25 cellular contexts compared by ENCODE assay signal in genomic region chr5:130714200-130714599, GRCh38.
DNase-seq lines count a peak whose midpoint lies in the region; ATAC-seq, FAIRE-seq and TF ChIP-seq lines count a peak whose summit lies in the region.
"Had no signal": no experiment of that assay in that cellular context is flagged by ENCODE, and none has a peak within 500 bp of the region (broad histone marks: within the 10 kb centered on the region; RNA-seq: fewer than 3 reads in every experiment).

No MANE protein-coding gene starts in this region.

- ATAC-seq in HepG2: no peak
- no peak for ATAC-seq in right lobe of liver
- ATAC-seq: A549; CD8-positive, alpha-beta T cell had no signal

- no peaks in the 10 kb centered on the region for H3K27me3 Mint-ChIP-seq in endothelial cell (ENCODE audit: unreplicated experiment)
- no peaks in the 10 kb centered on the region for H3K27me3 Mint-ChIP-seq in Calu3 (ENCODE audit: unreplicated experiment)

- in situ Hi-C loops in HepG2 (cut with HindIII; ENCODE audit: extremely low pct_ligation_motif_present, low pct_unique_long_range_greater_than_20kb): loop anchor here (25.0 kb wide), 1 partner anchor 602 kb away; no protein-coding TSS in a partner anchor

- H2AFZ ChIP-seq in HepG2 (ENCODE audit: low read length) (no peak overlapping the region), OCI-LY7 (ENCODE audit: low read length) (no peak overlapping the region)

- intact Hi-C loops in HepG2 (cut with micrococcal nuclease; ENCODE audit: unreplicated experiment): no loop called here
- intact Hi-C loops in right lobe of liver (cut with DNase I): no loop called here
- intact Hi-C loops in Calu3 (cut with micrococcal nuclease; ENCODE audit: unreplicated experiment): loop anchor here (10.0 kb wide), 1 partner anchor 379 kb away; no protein-coding TSS in a partner anchor
- intact Hi-C loops in OCI-LY7 (cut with micrococcal nuclease; ENCODE audit: unreplicated experiment): no loop called here

- FAIRE-seq in HepG2 (lab: Jason Lieb, UNC): no peak
- FAIRE-seq: A549, GM12891, GM19239 had no signal

- H3K4me3 ChIP-seq in HepG2 (replicated peaks in 1 of 3; ENCODE audit: insufficient read depth in 1 of 3, low read depth in 2 of 3, low read length in 3 of 3) (no peak overlapping the region), right lobe of liver (no peak overlapping the region), OCI-LY7 (ENCODE audit: low read depth, low read length, poor library complexity, severe bottlenecking) (no peak overlapping the region)
- H3K4me3 ChIP-seq: A549; BLaER1 treated with 17β-estradiol and CSF1 and Interleukin-3, amounts not matched to agents 10 nM and 100 nM had no signal

- H3K9me3 Mint-ChIP-seq in endothelial cell (ENCODE audit: unreplicated experiment): no peaks in the 10 kb centered on the region
- H3K9me3 Mint-ChIP-seq in Calu3 (ENCODE audit: low read depth, unreplicated experiment): no peaks in the 10 kb centered on the region
- H3K9me3 Mint-ChIP-seq: CD4-positive, alpha-beta T cell; CD8-positive, alpha-beta T cell had no signal

- peak; percentile 4 for DNase-seq in HepG2 (ENCODE audit: low spot score)
- DNase-seq in right lobe of liver: no peak
- DNase-seq in SW480 (ENCODE audit: low spot score): peak; percentile 92
- DNase-seq in endothelial cell (ENCODE audit: low spot score): no peak
- no peak for DNase-seq in Calu3
- DNase-seq in OCI-LY7 (ENCODE audit: low spot score): no peak
- DNase-seq in NCI-H146 treated with DMSO at 0.1 percent for 48 hours (lab: John Stamatoyannopoulos, UW; ENCODE audit: unreplicated experiment): no peak
- DNase-seq: AML-193; Caco-2; CD4-positive, alpha-beta T cell; CD8-positive, alpha-beta T cell; DMS 273 treated with DMSO at 0.1 percent for 48 hours; DMS153; DMS53; DMS79; DND-41; EL; GDM1 had no signal

- H3K79me2 ChIP-seq in HepG2 (ENCODE audit: insufficient read depth, low read length) (no peaks in the 10 kb centered on the region), OCI-LY7 (ENCODE audit: insufficient read depth, low read depth, low read length) (no peaks in the 10 kb centered on the region)

- H3K27ac Mint-ChIP-seq in endothelial cell (ENCODE audit: unreplicated experiment): peak overlapping the region; percentile 32
- H3K27ac Mint-ChIP-seq in Calu3 (ENCODE audit: unreplicated experiment): no peak overlapping the region
- H3K27ac Mint-ChIP-seq: B cell; CD4-positive, alpha-beta T cell; CD8-positive, alpha-beta T cell had no signal

- no peak for TF ChIP-seq CTCF in HepG2 (CRISPR knock-in tag; IDR thresholded peaks at IDR 0.05)
- TF ChIP-seq CTCF in right lobe of liver (IDR thresholded peaks at IDR 0.05): no peak
- no peak for TF ChIP-seq CTCF in endothelial cell (IDR thresholded peaks at IDR 0.05; ENCODE audit: unreplicated experiment)
- TF ChIP-seq CTCF in Calu3 (IDR thresholded peaks at IDR 0.05; ENCODE audit: unreplicated experiment): no peak
- TF ChIP-seq CTCF in OCI-LY7 (conservative IDR thresholded peaks at IDR 0.05; ENCODE audit: low read length): no peak

- TF ChIP-seq RAD21 in HepG2 (CRISPR knock-in tag; IDR thresholded peaks at IDR 0.05): no peak

- no peak overlapping the region for H3K9ac ChIP-seq in HepG2 (ENCODE audit: insufficient read depth, low read depth, low read length)
- H3K9ac ChIP-seq: BLaER1 treated with 17β-estradiol and CSF1 and Interleukin-3, amounts not matched to agents 10 nM and 100 nM had no signal

- no TSS peak for BruUV-seq in HepG2 (replicated peaks; lab: Mats Ljungman, UMichigan)
- no TSS peak for BruUV-seq in Calu3 (replicated peaks; lab: Mats Ljungman, UMichigan)
- BruUV-seq in OCI-LY7 (replicated peaks; lab: Mats Ljungman, UMichigan): no TSS peak

- TF ChIP-seq EP300 in HepG2 (IDR thresholded peaks at IDR 0.05; ENCODE audit: low read depth in 2 of 2, low read length in 2 of 2) (no peak), HepG2 (CRISPR knock-in tag; IDR thresholded peaks at IDR 0.05; ENCODE audit: borderline replicate concordance) (no peak)

- H4K20me1 ChIP-seq in HepG2 (ENCODE audit: insufficient read depth, low read length) (no peaks in the 10 kb centered on the region), OCI-LY7 (ENCODE audit: insufficient read depth, low read length) (no peaks in the 10 kb centered on the region)
- H4K20me1 ChIP-seq: BLaER1 treated with 17β-estradiol and CSF1 and Interleukin-3, amounts not matched to agents 10 nM and 100 nM had no signal

- H3K4me2 ChIP-seq in HepG2 (ENCODE audit: low read depth, low read length): no peak overlapping the region
- H3K4me2 ChIP-seq in OCI-LY7 (ENCODE audit: low read length): no peak overlapping the region
- H3K4me2 ChIP-seq: A549; BLaER1 treated with 17β-estradiol and CSF1 and Interleukin-3, amounts not matched to agents 10 nM and 100 nM had no signal

- CTCF ChIA-PET in HepG2 (lab: Yijun Ruan, JAX; ENCODE audit: low intra/inter-chr PET ratio, low total read pairs) (no interaction called here), Calu3 (lab: Charles Lee) (no interaction called here), OCI-LY7 (lab: Charles Lee; ENCODE audit: unreplicated experiment) (no interaction called here)

- H3K27ac ChIP-seq in HepG2 (ENCODE audit: extremely low read length, insufficient read depth, low read length) (no peak overlapping the region), right lobe of liver (no peak overlapping the region), OCI-LY7 (ENCODE audit: low read depth, low read length, poor library complexity, severe bottlenecking) (no peak overlapping the region)
- H3K27ac ChIP-seq: 22Rv1; A549; BLaER1 treated with 17β-estradiol and CSF1 and Interleukin-3, amounts not matched to agents 10 nM and 100 nM; C4-2B had no signal

- POLR2A ChIA-PET in HepG2 (lab: Yijun Ruan, JAX): no interaction called here
- POLR2A ChIA-PET in OCI-LY7 (lab: Charles Lee): no interaction called here

- WGBS in HepG2 (ENCODE audit: low lambda C conversion rate): 0% methylated on average over 1 of the region's 1 CpG
- 89% methylated on average over 1 of the region's 1 CpG for WGBS in right lobe of liver (ENCODE audit: insufficient coverage, low coverage, low lambda C conversion rate, missing lambda C conversion rate)

- no peaks in the 10 kb centered on the region for H3K27me3 ChIP-seq in HepG2 (ENCODE audit: control insufficient read depth in 1 of 2, insufficient read depth in 2 of 2, low read length in 2 of 2)
- H3K27me3 ChIP-seq in right lobe of liver: no peaks in the 10 kb centered on the region
- H3K27me3 ChIP-seq: BLaER1 treated with 17β-estradiol and CSF1 and Interleukin-3, amounts not matched to agents 10 nM and 100 nM had no signal

- H3K4me1 Mint-ChIP-seq in endothelial cell (ENCODE audit: unreplicated experiment) (peaks cover 47% of the 10 kb centered on the region), Calu3 (ENCODE audit: low read depth, unreplicated experiment) (peaks cover 21% of the 10 kb centered on the region)
- H3K4me1 Mint-ChIP-seq: B cell had no signal

- H3K4me1 ChIP-seq in HepG2 (ENCODE audit: insufficient read depth, low read length) (peaks cover 13% of the 10 kb centered on the region), right lobe of liver (no peaks in the 10 kb centered on the region), OCI-LY7 (ENCODE audit: insufficient read depth, low read length, poor library complexity, severe bottlenecking) (no peaks in the 10 kb centered on the region)

- H3K9me3 ChIP-seq in HepG2 (ENCODE audit: low read length): no peaks in the 10 kb centered on the region
- no peaks in the 10 kb centered on the region for H3K9me3 ChIP-seq in right lobe of liver
- H3K9me3 ChIP-seq in OCI-LY7 (ENCODE audit: low read length): no peaks in the 10 kb centered on the region
- H3K9me3 ChIP-seq: A549; BLaER1 treated with 17β-estradiol and CSF1 and Interleukin-3, amounts not matched to agents 10 nM and 100 nM; Caco-2 had no signal

- no peak for TF ChIP-seq POLR2A in HepG2 (IDR thresholded peaks at IDR 0.05; ENCODE audit: insufficient read depth in 1 of 2, low read depth in 2 of 2, low read length in 2 of 2)
- TF ChIP-seq POLR2A in right lobe of liver (IDR thresholded peaks at IDR 0.05): no peak

- H3K36me3 Mint-ChIP-seq in endothelial cell (ENCODE audit: low read depth, unreplicated experiment) (no peaks in the 10 kb centered on the region), Calu3 (ENCODE audit: insufficient read depth, unreplicated experiment) (no peaks in the 10 kb centered on the region)
- H3K36me3 Mint-ChIP-seq: CD8-positive, alpha-beta T cell had no signal

- H3K36me3 ChIP-seq in HepG2 (replicated peaks in 1 of 2; ENCODE audit: control insufficient read depth in 1 of 2, insufficient read depth in 2 of 2, low read length in 2 of 2): no peaks in the 10 kb centered on the region
- H3K36me3 ChIP-seq in right lobe of liver: no peaks in the 10 kb centered on the region
- no peaks in the 10 kb centered on the region for H3K36me3 ChIP-seq in OCI-LY7 (ENCODE audit: insufficient read depth, low read length)
- H3K36me3 ChIP-seq: BLaER1 treated with 17β-estradiol and CSF1 and Interleukin-3, amounts not matched to agents 10 nM and 100 nM had no signal

- H3K4me3 Mint-ChIP-seq in endothelial cell (ENCODE audit: unreplicated experiment): no peak overlapping the region
- H3K4me3 Mint-ChIP-seq in Calu3 (ENCODE audit: low read depth, unreplicated experiment): no peak overlapping the region
- H3K4me3 Mint-ChIP-seq: B cell; CD4-positive, alpha-beta T cell; CD8-positive, alpha-beta T cell had no signal

- H3K9me2 ChIP-seq in OCI-LY7 (ENCODE audit: insufficient read depth, low read length): no peaks in the 10 kb centered on the region; the same call in 1 of the 2 replicates

TF ChIP-seq in HepG2, 621 proteins besides CTCF, POLR2A, EP300 and RAD21:
- TF ChIP-seq ZNF564 (CRISPR knock-in tag; IDR thresholded peaks at IDR 0.05) (no peak), ZNF562 (CRISPR knock-in tag; IDR thresholded peaks at IDR 0.05; ENCODE audit: borderline replicate concordance) (no peak), CSRNP1 (CRISPR knock-in tag; IDR thresholded peaks at IDR 0.05) (no peak), TCF7 (IDR thresholded peaks at IDR 0.05; ENCODE audit: low read depth) (0 out of 2 replicates have a peak, but pooled peaks have one; percentile 7)

Comparison
In these comparisons a context has a peak if more than half of its experiments do, and no peak if none do; other contexts are left out.
1. DNase-seq: peak in HepG2 (single experiment) and SW480 (single experiment); none in right lobe of liver (0 of 3), endothelial cell (single experiment), Calu3 (single experiment), OCI-LY7 (single experiment) and NCI-H146 treated with DMSO at 0.1 percent for 48 hours (single experiment).